8 cellular contexts compared by ENCODE assay signal in genomic region chr22:37485714-37486223, GRCh38. TPM values are rescaled to one million over a fixed set of nuclear protein-coding genes. Genes with fewer than 3 reads are reported as not detected.
DNase-seq lines count a peak whose midpoint lies in the region; ATAC-seq, FAIRE-seq and TF ChIP-seq lines count a peak whose summit lies in the region.

No MANE protein-coding gene starts in this region.

- peak; percentile 23 for DNase-seq in NOMO-1 treated with DMSO at 0.1 percent for 48 hours (lab: John Stamatoyannopoulos, UW; ENCODE audit: unreplicated experiment)
- DNase-seq in NOMO-1 treated with dmso at 0.1 percent for 144 hours (lab: John Stamatoyannopoulos, UW; ENCODE audit: unreplicated experiment): no peak
- no peak for DNase-seq in T-helper 17 cell
- DNase-seq in endothelial cell of umbilical vein (ENCODE audit: low read depth, low spot score): peak; percentile 27
- no peak for DNase-seq in Kasumi-1 (lab: John Stamatoyannopoulos, UW)
- no peak for DNase-seq in NCI-H2081 treated with DMSO at 0.1 percent for 48 hours (lab: John Stamatoyannopoulos, UW)
- no peak for DNase-seq in anterior cingulate cortex (lab: John Stamatoyannopoulos, UW)

- peak; percentile 1 for ATAC-seq in T-helper 17 cell
- ATAC-seq in stimulated activated memory B cell treated with anti-CD40 and anti-IgM and Interleukin-4, amounts not matched to agents 10 μg/mL and 1 μg/mL and 100 μg/mL, for 72 hours: peak; percentile 0

- H3K27ac Mint-ChIP-seq in T-helper 17 cell: peak overlapping the region; percentile 95
- peak overlapping the region; percentile 95 for H3K27ac Mint-ChIP-seq in stimulated activated memory B cell treated with anti-CD40 and anti-IgM and Interleukin-4, amounts not matched to agents 10 μg/mL and 1 μg/mL and 100 μg/mL, for 72 hours

- peak overlapping the region; percentile 96 for H3K4me3 Mint-ChIP-seq in T-helper 17 cell
- H3K4me3 Mint-ChIP-seq in stimulated activated memory B cell treated with anti-CD40 and anti-IgM and Interleukin-4, amounts not matched to agents 10 μg/mL and 1 μg/mL and 100 μg/mL, for 72 hours: peak overlapping the region; percentile 93

- H3K9me1 ChIP-seq in endothelial cell of umbilical vein (replicated peaks; ENCODE audit: control insufficient read depth, extremely low read depth, insufficient read depth, low read length): no peaks in the 10 kb centered on the region

- peak overlapping the region; percentile 61 to 90 (median 81) for H3K4me3 ChIP-seq in endothelial cell of umbilical vein (replicated peaks in 1 of 3; ENCODE audit: insufficient read depth in 1 of 3, low read depth in 1 of 3, low read length in 3 of 3)

- H3K9me3 Mint-ChIP-seq in stimulated activated memory B cell treated with anti-CD40 and anti-IgM and Interleukin-4, amounts not matched to agents 10 μg/mL and 1 μg/mL and 100 μg/mL, for 72 hours: no peaks in the 10 kb centered on the region

- intact Hi-C loops in endothelial cell of umbilical vein (cut with micrococcal nuclease): loop anchor here (1.0 to 2.0 kb wide), 3 partner anchors 12 to 75 kb away; partner anchors contain the start of genes CARD10 and CDC42EP1

- no peaks in the 10 kb centered on the region for H3K27me3 ChIP-seq in endothelial cell of umbilical vein (ENCODE audit: control insufficient read depth in 2 of 2, insufficient read depth in 2 of 2, low read length in 2 of 2)

- H3K36me3 Mint-ChIP-seq in T-helper 17 cell (ENCODE audit: low read depth): peaks cover 3% of the 10 kb centered on the region
- peaks cover 25% of the 10 kb centered on the region for H3K36me3 Mint-ChIP-seq in stimulated activated memory B cell treated with anti-CD40 and anti-IgM and Interleukin-4, amounts not matched to agents 10 μg/mL and 1 μg/mL and 100 μg/mL, for 72 hours

- peaks cover 0 to 9% of the 10 kb centered on the region in 2 experiments for H3K36me3 ChIP-seq in endothelial cell of umbilical vein (ENCODE audit: control insufficient read depth in 2 of 2, extremely low read depth in 1 of 2, insufficient read depth in 2 of 2, low read length in 2 of 2)

- TF ChIP-seq CTCF in endothelial cell of umbilical vein (IDR thresholded peaks at IDR 0.05; ENCODE audit: extremely low read depth in 1 of 2, insufficient read depth in 1 of 2, low read depth in 1 of 2, low read length in 2 of 2): no peak

- FAIRE-seq in endothelial cell of umbilical vein (lab: Jason Lieb, UNC): peak; percentile 47

- dilution Hi-C loops in endothelial cell of umbilical vein (cut with MboI; ENCODE audit: extremely low pct_ligation_motif_present, low sequenced_read_pairs): no loop called here

- peaks cover 34% of the 10 kb centered on the region for H3K4me1 ChIP-seq in endothelial cell of umbilical vein (ENCODE audit: control insufficient read depth, extremely low read depth, insufficient read depth, low read length)

- H3K79me2 ChIP-seq in endothelial cell of umbilical vein (ENCODE audit: control insufficient read depth, insufficient read depth, low read length): peaks cover 49% of the 10 kb centered on the region

- CTCF ChIA-PET in endothelial cell of umbilical vein (lab: Charles Lee): interaction anchor here (1.0 to 2.3 kb wide), 8 partner anchors 9 to 107 kb away, joined by 3 to 21 read pairs (median 5); no protein-coding TSS in a partner anchor

- H3K4me1 Mint-ChIP-seq in T-helper 17 cell: peaks cover 66% of the 10 kb centered on the region
- peaks cover 59% of the 10 kb centered on the region for H3K4me1 Mint-ChIP-seq in stimulated activated memory B cell treated with anti-CD40 and anti-IgM and Interleukin-4, amounts not matched to agents 10 μg/mL and 1 μg/mL and 100 μg/mL, for 72 hours

- peak overlapping the region; percentile 83 for H3K27ac ChIP-seq in endothelial cell of umbilical vein (ENCODE audit: insufficient read depth, low read depth, low read length)

- POLR2A ChIA-PET in endothelial cell of umbilical vein (lab: Charles Lee): interaction anchor here (0.9 to 1.4 kb wide), 2 partner anchors 16 to 26 kb away, joined by 3 to 5 read pairs; no protein-coding TSS in a partner anchor

- H2AFZ ChIP-seq in endothelial cell of umbilical vein (ENCODE audit: low read depth, low read length): no peak overlapping the region

- H3K27me3 Mint-ChIP-seq in T-helper 17 cell: no peaks in the 10 kb centered on the region
- H3K27me3 Mint-ChIP-seq in stimulated activated memory B cell treated with anti-CD40 and anti-IgM and Interleukin-4, amounts not matched to agents 10 μg/mL and 1 μg/mL and 100 μg/mL, for 72 hours: no peaks in the 10 kb centered on the region

- H3K9ac ChIP-seq in endothelial cell of umbilical vein (replicated peaks; ENCODE audit: extremely low read depth, insufficient read depth, low read length): peak overlapping the region; percentile 44

- no peaks in the 10 kb centered on the region for H4K20me1 ChIP-seq in endothelial cell of umbilical vein (replicated peaks; ENCODE audit: control insufficient read depth, extremely low read depth, insufficient read depth, low read length)

- H3K9me3 ChIP-seq in T-helper 17 cell (ENCODE audit: control insufficient read depth, low read length, poor library complexity, severe bottlenecking) (no peaks in the 10 kb centered on the region), endothelial cell of umbilical vein (replicated peaks; ENCODE audit: control insufficient read depth, insufficient read depth, low read length) (no peaks in the 10 kb centered on the region)

- TF ChIP-seq POLR2A in endothelial cell of umbilical vein (IDR thresholded peaks at IDR 0.05; ENCODE audit: low read depth, low read length): no peak

- TSS peak; percentile 51 for BruUV-seq in endothelial cell of umbilical vein (replicated peaks; lab: Mats Ljungman, UMichigan)

- H3K4me2 ChIP-seq in endothelial cell of umbilical vein (ENCODE audit: insufficient read depth, low read length): peak overlapping the region; percentile 48

TF ChIP-seq in endothelial cell of umbilical vein, 7 proteins besides CTCF, POLR2A, EP300 and RAD21:
- TF ChIP-seq GATA2 (IDR thresholded peaks at IDR 0.05; ENCODE audit: insufficient read depth, insufficient read length, low read depth, low read length) (no peak), MYC (IDR thresholded peaks at IDR 0.05; ENCODE audit: low read depth, low read length) (no peak), MAX (IDR thresholded peaks at IDR 0.05; ENCODE audit: insufficient read depth, insufficient read length) (no peak), JUN (IDR thresholded peaks at IDR 0.05; ENCODE audit: borderline replicate concordance, insufficient read depth, insufficient read length, low read depth) (no peak), FOS (IDR thresholded peaks at IDR 0.05; ENCODE audit: borderline replicate concordance, insufficient read depth, low read length) (no peak), EZH2 (IDR thresholded peaks at IDR 0.05; ENCODE audit: borderline replicate concordance, low read depth, low read length, severe bottlenecking) (no peak), POLR2AphosphoS5 (IDR thresholded peaks at IDR 0.05; ENCODE audit: insufficient read depth, low read depth, low read length) (no peak)

RNA-seq across cellular contexts. Expression of gene MFNG, which starts 0.4 kb away (rescaled TPM):
- total RNA-seq in T-helper 17 cell (100 to 1,000 TPM; 139 to 150 TPM), endothelial cell of umbilical vein (188 and 197 TPM in 2 replicates)
- polyA plus RNA-seq in endothelial cell of umbilical vein: 257 and 379 TPM in 2 replicates
- 194 and 222 TPM in 2 replicates for polyA plus RNA-seq in endothelial cell of umbilical vein (2011; cell fraction: cytosol; rRNA removed)
- polyA plus RNA-seq in endothelial cell of umbilical vein (2011; cell fraction: nucleus; rRNA removed): 127 and 141 TPM in 2 replicates
- 125 and 143 TPM in 2 replicates for polyA plus RNA-seq in endothelial cell of umbilical vein (2012)
- polyA minus RNA-seq in endothelial cell of umbilical vein: 112 and 155 TPM in 2 replicates
- polyA minus RNA-seq in endothelial cell of umbilical vein (2011; cell fraction: cytosol; rRNA and poly(A)+ RNA removed): not detected
- polyA minus RNA-seq in endothelial cell of umbilical vein (2011; cell fraction: nucleus; rRNA and poly(A)+ RNA removed): 35.3 and 50.5 TPM in 2 replicates

RNA-seq across cellular contexts. Expression of gene CARD10, which starts 33.4 kb away (rescaled TPM):
- total RNA-seq in T-helper 17 cell (under 1 TPM; 0.12 to 0.31 TPM), endothelial cell of umbilical vein (39.5 and 40.6 TPM in 2 replicates)
- 36.1 and 42.0 TPM in 2 replicates for polyA plus RNA-seq in endothelial cell of umbilical vein
- 21.1 and 28.5 TPM in 2 replicates for polyA plus RNA-seq in endothelial cell of umbilical vein (2011; cell fraction: cytosol; rRNA removed)
- 44.8 and 58.7 TPM in 2 replicates for polyA plus RNA-seq in endothelial cell of umbilical vein (2011; cell fraction: nucleus; rRNA removed)
- 19.0 and 22.9 TPM in 2 replicates for polyA plus RNA-seq in endothelial cell of umbilical vein (2012)
- 23.6 and 26.9 TPM in 2 replicates for polyA minus RNA-seq in endothelial cell of umbilical vein
- polyA minus RNA-seq in endothelial cell of umbilical vein (2011; cell fraction: cytosol; rRNA and poly(A)+ RNA removed): 12.5 TPM
- polyA minus RNA-seq in endothelial cell of umbilical vein (2011; cell fraction: nucleus; rRNA and poly(A)+ RNA removed): 12.6 and 21.3 TPM in 2 replicates

RNA-seq across cellular contexts. Expression of gene ELFN2, which starts 58.5 kb away (rescaled TPM):
- total RNA-seq in T-helper 17 cell (under 1 TPM; 0.10 to 0.12 TPM), endothelial cell of umbilical vein (1.3 and 1.4 TPM in 2 replicates)
- 0.33 and 0.41 TPM in 2 replicates for polyA plus RNA-seq in endothelial cell of umbilical vein
- 0.23 and 0.34 TPM in 2 replicates for polyA plus RNA-seq in endothelial cell of umbilical vein (2011; cell fraction: cytosol; rRNA removed)
- polyA plus RNA-seq in endothelial cell of umbilical vein (2011; cell fraction: nucleus; rRNA removed): 0.72 and 0.76 TPM in 2 replicates
- 4.9 and 5.1 TPM in 2 replicates for polyA plus RNA-seq in endothelial cell of umbilical vein (2012)
- 0.24 and 0.34 TPM in 2 replicates for polyA minus RNA-seq in endothelial cell of umbilical vein
- polyA minus RNA-seq in endothelial cell of umbilical vein (2011; cell fraction: cytosol; rRNA and poly(A)+ RNA removed): 0.20 TPM
- 0.29 and 0.43 TPM in 2 replicates for polyA minus RNA-seq in endothelial cell of umbilical vein (2011; cell fraction: nucleus; rRNA and poly(A)+ RNA removed)

Comparison
In these comparisons a context has a peak if more than half of its experiments do, and no peak if none do; other contexts are left out.
1. DNase-seq: peak in NOMO-1 treated with DMSO at 0.1 percent for 48 hours (single experiment) and endothelial cell of umbilical vein (single experiment); none in NOMO-1 treated with dmso at 0.1 percent for 144 hours (single experiment), T-helper 17 cell (0 of 3), Kasumi-1 (0 of 2), NCI-H2081 treated with DMSO at 0.1 percent for 48 hours (single experiment) and anterior cingulate cortex (0 of 58).
2. RNA of gene CARD10, which starts 33.4 kb away (total RNA-seq): 39.5 to 40.6 TPM in endothelial cell of umbilical vein; 0.12 to 0.31 TPM in T-helper 17 cell; every median in the first group is over 10 times any median in the second.